Comparison of ENCODE assay signal across 8 cellular contexts in the genomic region with DNA sequence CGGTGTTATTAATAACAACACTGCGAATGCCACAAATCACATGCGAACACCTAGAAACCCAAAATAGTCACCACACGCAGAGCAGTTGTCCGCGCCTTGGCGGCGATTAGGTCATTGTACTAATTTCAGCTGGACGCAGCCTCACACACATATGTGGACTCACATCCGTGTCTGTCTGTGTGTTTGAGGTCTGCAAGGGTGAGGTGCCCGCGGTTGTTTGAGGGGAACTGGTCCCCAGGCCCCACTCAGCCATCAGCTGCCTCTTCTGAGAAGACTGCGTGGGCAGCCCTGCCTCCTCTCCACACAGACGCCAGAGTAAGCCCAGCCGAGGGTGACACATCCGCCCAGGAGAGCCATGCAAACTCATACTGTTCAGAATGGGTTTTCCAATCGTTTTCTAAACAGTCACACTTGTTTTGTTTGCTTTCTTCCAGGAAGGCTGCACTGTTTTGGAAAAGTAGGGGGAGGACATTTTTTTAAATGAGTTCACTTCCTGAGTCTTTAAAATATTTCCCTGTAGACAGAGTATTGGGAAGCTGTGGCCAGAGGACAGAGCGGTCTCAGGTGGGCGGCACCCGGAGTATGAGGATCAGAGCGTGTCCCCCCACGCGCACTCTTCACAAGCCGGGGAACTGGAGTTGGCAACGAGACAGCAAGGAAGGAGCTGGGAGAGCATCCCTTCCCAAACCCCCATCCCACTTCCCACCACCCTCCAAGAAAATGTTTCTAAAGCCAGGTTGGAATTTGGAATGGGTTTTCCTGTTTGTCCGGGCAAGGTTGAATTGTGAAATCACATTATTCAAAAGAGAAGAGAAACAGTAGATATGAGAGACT. TPM values are rescaled to one million over a fixed set of nuclear protein-coding genes. Genes with fewer than 3 reads are reported as not detected.
DNase-seq lines count a peak whose midpoint lies in the region; ATAC-seq and TF ChIP-seq lines count a peak whose summit lies in the region.

No MANE protein-coding gene starts in this region.

- H3K4me1 ChIP-seq in left lung: peaks cover 35 to 91% of the 10 kb centered on the region in 2 donors

- H3K27ac ChIP-seq in left lung: peak overlapping the region; percentile 88 to 92

- H3K36me3 Mint-ChIP-seq in T-helper 1 cell treated with Interleukin-12 subunit alpha and Interleukin-12 subunit beta and Interleukin-4 antibody, amounts not matched to agents 30 μg/mL and 1 μg/mL, for 36 hours (ENCODE audit: low read depth): peaks cover 2% of the 10 kb centered on the region

- H3K27me3 Mint-ChIP-seq in T-helper 1 cell treated with Interleukin-12 subunit alpha and Interleukin-12 subunit beta and Interleukin-4 antibody, amounts not matched to agents 30 μg/mL and 1 μg/mL, for 36 hours (ENCODE audit: low read depth): no peaks in the 10 kb centered on the region

- no peaks in the 10 kb centered on the region for H3K27me3 ChIP-seq in left lung

- no peak for TF ChIP-seq CTCF in left lung (IDR thresholded peaks at IDR 0.05)

- peak overlapping the region; percentile 91 for H3K27ac Mint-ChIP-seq in T-helper 1 cell treated with Interleukin-12 subunit alpha and Interleukin-12 subunit beta and Interleukin-4 antibody, amounts not matched to agents 30 μg/mL and 1 μg/mL, for 36 hours

- H3K4me3 ChIP-seq in left lung: no peak overlapping the region

- peak overlapping the region; percentile 12 for H3K4me3 Mint-ChIP-seq in T-helper 1 cell treated with Interleukin-12 subunit alpha and Interleukin-12 subunit beta and Interleukin-4 antibody, amounts not matched to agents 30 μg/mL and 1 μg/mL, for 36 hours

- no peaks in the 10 kb centered on the region for H3K36me3 ChIP-seq in left lung

- TF ChIP-seq POLR2A in GM18951 (IDR thresholded peaks at IDR 0.05; ENCODE audit: extremely low read depth, insufficient read depth, insufficient read length): peak; percentile 32

- peaks cover 41% of the 10 kb centered on the region for H3K4me1 Mint-ChIP-seq in T-helper 1 cell treated with Interleukin-12 subunit alpha and Interleukin-12 subunit beta and Interleukin-4 antibody, amounts not matched to agents 30 μg/mL and 1 μg/mL, for 36 hours (ENCODE audit: low read depth)

- no peaks in the 10 kb centered on the region for H3K9me3 ChIP-seq in left lung

- DNase-seq in AG08395 (ENCODE audit: low spot score) (peak; percentile 71), astrocyte of the hippocampus (ENCODE audit: low read depth, low spot score) (peak; percentile 91), left lung (peak; percentile 84 to 87), NCI-H524 (lab: John Stamatoyannopoulos, UW) (no peak)
- peak; percentile 85 for DNase-seq in stimulated activated CD4-positive, alpha-beta T cell treated with anti-CD3 and anti-CD28 coated beads, Interleukin-4, amount 100 ng/mL, for 24 hours

- no peaks in the 10 kb centered on the region for H3K9me3 Mint-ChIP-seq in T-helper 1 cell treated with Interleukin-12 subunit alpha and Interleukin-12 subunit beta and Interleukin-4 antibody, amounts not matched to agents 30 μg/mL and 1 μg/mL, for 36 hours

- in situ Hi-C loops in GM18951 (cut with MboI; ENCODE audit: low sequenced_read_pairs, unreplicated experiment): loop anchor here (10.0 to 25.0 kb wide), 4 partner anchors 61 to 488 kb away; no protein-coding TSS in a partner anchor

- ATAC-seq in HG03159 (IDR thresholded peaks at IDR 0.05; ENCODE audit: unreplicated experiment) (peak; percentile 58), left lung (peak; percentile 58)

- intact Hi-C loops in left lung (cut with DNase I): loop anchor here in 1 of 2 donors (5.0 kb wide), 1 partner anchor 353 kb away; no protein-coding TSS in a partner anchor

RNA-seq across cellular contexts. Expression of gene TOMM20, which starts 53.3 kb away (rescaled TPM):
- total RNA-seq in left lung: 10 to 100 TPM; 71.6 to 89.4 TPM

Comparison
In these comparisons a context has a peak if more than half of its experiments do, and no peak if none do; other contexts are left out.
1. DNase-seq: peak in AG08395 (single experiment), astrocyte of the hippocampus (single experiment), left lung (2 of 2) and stimulated activated CD4-positive, alpha-beta T cell treated with anti-CD3 and anti-CD28 coated beads, Interleukin-4, amount 100 ng/mL, for 24 hours (single experiment); none in NCI-H524 (0 of 2).